In genomic region chr14:30928462-30928861, GRCh38 we compare ENCODE assay signal across 19 cellular contexts. TPM values are rescaled to one million over a fixed set of nuclear protein-coding genes. Genes with fewer than 3 reads are reported as not detected.
DNase-seq lines count a peak whose midpoint lies in the region; ATAC-seq and TF ChIP-seq lines count a peak whose summit lies in the region.
"Had no signal": no experiment of that assay in that cellular context is flagged by ENCODE, and none has a peak within 500 bp of the region (broad histone marks: within the 10 kb centered on the region; RNA-seq: fewer than 3 reads in every experiment).

No MANE protein-coding gene starts in this region.

- TF ChIP-seq CTCF in activated CD8-positive, alpha-beta T cell treated with anti-CD3 and anti-CD28 coated beads for 36 hours (IDR thresholded peaks at IDR 0.05), result no peak
- TF ChIP-seq CTCF in nephron progenitor cell (IDR thresholded peaks at IDR 0.05), result no peak
- TF ChIP-seq CTCF in tibial artery (IDR thresholded peaks at IDR 0.05), result no peak
- no peak for TF ChIP-seq CTCF in ascending aorta (IDR thresholded peaks at IDR 0.05)

- intact Hi-C loops in activated CD8-positive, alpha-beta T cell treated with anti-CD3 and anti-CD28 coated beads for 36 hours (cut with micrococcal nuclease), result no loop called here
- intact Hi-C loops in tibial artery (cut with DNase I; ENCODE audit: low total_unique reads), result no loop called here
- intact Hi-C loops in ascending aorta (cut with DNase I), result no loop called here

- H3K27ac Mint-ChIP-seq in activated CD8-positive, alpha-beta T cell treated with anti-CD3 and anti-CD28 coated beads for 36 hours, result no peak overlapping the region
- no peak overlapping the region for H3K27ac Mint-ChIP-seq in activated CD8-positive, alpha-beta T cell treated with anti-CD3 and anti-CD28 coated beads, Interleukin-2, amount 10 ng/mL, durations not matched to agents 7 days and 5 days
- no peak overlapping the region for H3K27ac Mint-ChIP-seq in activated T-helper 17 cell treated with anti-CD3 and anti-CD28 coated beads, Interleukin-2, amount 50 U/mL, for 72 hours
- no peak overlapping the region for H3K27ac Mint-ChIP-seq in stimulated activated effector memory CD8-positive, alpha-beta T cell treated with anti-CD3 and anti-CD28 coated beads, Interleukin-12 subunit alpha, Interleukin-12 subunit beta, amount 100 ng/mL, for 72 hours
- no peak overlapping the region for H3K27ac Mint-ChIP-seq in nephron progenitor cell

- no peak overlapping the region for H3K4me3 ChIP-seq in tibial artery
- H3K4me3 ChIP-seq in ascending aorta, result no peak overlapping the region
- H3K4me3 ChIP-seq: BLaER1 treated with 17β-estradiol and CSF1 and Interleukin-3, amounts not matched to agents 10 nM and 100 nM; left lung; transverse colon had no signal

- H3K4me1 Mint-ChIP-seq in activated CD8-positive, alpha-beta T cell treated with anti-CD3 and anti-CD28 coated beads for 36 hours (ENCODE audit: low read depth), result peaks cover 15% of the 10 kb centered on the region
- H3K4me1 Mint-ChIP-seq in activated CD8-positive, alpha-beta T cell treated with anti-CD3 and anti-CD28 coated beads, Interleukin-2, amount 10 ng/mL, durations not matched to agents 7 days and 5 days (ENCODE audit: low read depth), result peaks cover 12% of the 10 kb centered on the region
- H3K4me1 Mint-ChIP-seq in activated T-helper 17 cell treated with anti-CD3 and anti-CD28 coated beads, Interleukin-2, amount 50 U/mL, for 72 hours, result peaks cover 11% of the 10 kb centered on the region
- peaks cover 7% of the 10 kb centered on the region for H3K4me1 Mint-ChIP-seq in stimulated activated effector memory CD8-positive, alpha-beta T cell treated with anti-CD3 and anti-CD28 coated beads, Interleukin-12 subunit alpha, Interleukin-12 subunit beta, amount 100 ng/mL, for 72 hours
- H3K4me1 Mint-ChIP-seq in nephron progenitor cell, result no peaks in the 10 kb centered on the region

- peak; percentile 47 for ATAC-seq in activated CD8-positive, alpha-beta T cell treated with anti-CD3 and anti-CD28 coated beads for 36 hours
- ATAC-seq in activated CD8-positive, alpha-beta T cell treated with anti-CD3 and anti-CD28 coated beads, Interleukin-2, amount 10 ng/mL, durations not matched to agents 7 days and 5 days, result no peak
- ATAC-seq in HG02938 (IDR thresholded peaks at IDR 0.05; ENCODE audit: unreplicated experiment), result peak; percentile 54
- ATAC-seq in activated T-helper 17 cell treated with anti-CD3 and anti-CD28 coated beads, Interleukin-2, amount 50 U/mL, for 72 hours (replicated peaks), result peak; percentile 63
- ATAC-seq in stimulated activated effector memory CD8-positive, alpha-beta T cell treated with anti-CD3 and anti-CD28 coated beads, Interleukin-12 subunit alpha, Interleukin-12 subunit beta, amount 100 ng/mL, for 72 hours, result peak; percentile 83
- ATAC-seq: left lung had no signal

- DNase-seq in activated CD8-positive, alpha-beta T cell treated with anti-CD3 and anti-CD28 coated beads for 36 hours, result peak; percentile 33
- no peak for DNase-seq in activated CD8-positive, alpha-beta T cell treated with anti-CD3 and anti-CD28 coated beads, Interleukin-2, amount 10 ng/mL, durations not matched to agents 7 days and 5 days
- DNase-seq in stimulated activated effector memory CD8-positive, alpha-beta T cell treated with anti-CD3 and anti-CD28 coated beads, Interleukin-12 subunit alpha, Interleukin-12 subunit beta, amount 100 ng/mL, for 72 hours (ENCODE audit: low spot score in 2 of 2), result no peak
- DNase-seq in nephron progenitor cell (no peak), tibial artery (no peak), ascending aorta (ENCODE audit: low spot score in 2 of 2) (no peak)
- DNase-seq: 8988T; activated CD4-positive, alpha-beta T cell treated with anti-CD3 and anti-CD28 coated beads, Interleukin-2, amount 50 U/mL, for 4 hours; amygdala; DMS153; foreskin melanocyte; H9; left lung; NCI-H2081; NCI-H69; transverse colon had no signal

- H3K9me3 Mint-ChIP-seq in activated CD8-positive, alpha-beta T cell treated with anti-CD3 and anti-CD28 coated beads for 36 hours, result no peaks in the 10 kb centered on the region
- H3K9me3 Mint-ChIP-seq in activated CD8-positive, alpha-beta T cell treated with anti-CD3 and anti-CD28 coated beads, Interleukin-2, amount 10 ng/mL, durations not matched to agents 7 days and 5 days (ENCODE audit: insufficient read depth), result no peaks in the 10 kb centered on the region
- no peaks in the 10 kb centered on the region for H3K9me3 Mint-ChIP-seq in activated T-helper 17 cell treated with anti-CD3 and anti-CD28 coated beads, Interleukin-2, amount 50 U/mL, for 72 hours
- no peaks in the 10 kb centered on the region for H3K9me3 Mint-ChIP-seq in stimulated activated effector memory CD8-positive, alpha-beta T cell treated with anti-CD3 and anti-CD28 coated beads, Interleukin-12 subunit alpha, Interleukin-12 subunit beta, amount 100 ng/mL, for 72 hours
- H3K9me3 Mint-ChIP-seq in nephron progenitor cell, result no peaks in the 10 kb centered on the region
- H3K9me3 Mint-ChIP-seq: H9 had no signal

- H3K9me3 ChIP-seq in tibial artery (no peaks in the 10 kb centered on the region), ascending aorta (no peaks in the 10 kb centered on the region)
- H3K9me3 ChIP-seq: BLaER1 treated with 17β-estradiol and CSF1 and Interleukin-3, amounts not matched to agents 10 nM and 100 nM; left lung; transverse colon had no signal

- no peak overlapping the region for H3K4me3 Mint-ChIP-seq in activated CD8-positive, alpha-beta T cell treated with anti-CD3 and anti-CD28 coated beads for 36 hours
- no peak overlapping the region for H3K4me3 Mint-ChIP-seq in activated CD8-positive, alpha-beta T cell treated with anti-CD3 and anti-CD28 coated beads, Interleukin-2, amount 10 ng/mL, durations not matched to agents 7 days and 5 days
- H3K4me3 Mint-ChIP-seq in activated T-helper 17 cell treated with anti-CD3 and anti-CD28 coated beads, Interleukin-2, amount 50 U/mL, for 72 hours, result no peak overlapping the region
- no peak overlapping the region for H3K4me3 Mint-ChIP-seq in stimulated activated effector memory CD8-positive, alpha-beta T cell treated with anti-CD3 and anti-CD28 coated beads, Interleukin-12 subunit alpha, Interleukin-12 subunit beta, amount 100 ng/mL, for 72 hours
- no peak overlapping the region for H3K4me3 Mint-ChIP-seq in nephron progenitor cell
- H3K4me3 Mint-ChIP-seq: H9 had no signal

- H3K27me3 Mint-ChIP-seq in activated CD8-positive, alpha-beta T cell treated with anti-CD3 and anti-CD28 coated beads for 36 hours, result no peaks in the 10 kb centered on the region
- no peaks in the 10 kb centered on the region for H3K27me3 Mint-ChIP-seq in activated CD8-positive, alpha-beta T cell treated with anti-CD3 and anti-CD28 coated beads, Interleukin-2, amount 10 ng/mL, durations not matched to agents 7 days and 5 days (ENCODE audit: low read depth)
- no peaks in the 10 kb centered on the region for H3K27me3 Mint-ChIP-seq in activated T-helper 17 cell treated with anti-CD3 and anti-CD28 coated beads, Interleukin-2, amount 50 U/mL, for 72 hours
- no peaks in the 10 kb centered on the region for H3K27me3 Mint-ChIP-seq in nephron progenitor cell (ENCODE audit: low read depth, poor library complexity)

- no peaks in the 10 kb centered on the region for H3K27me3 ChIP-seq in tibial artery
- no peaks in the 10 kb centered on the region for H3K27me3 ChIP-seq in ascending aorta
- H3K27me3 ChIP-seq: BLaER1 treated with 17β-estradiol and CSF1 and Interleukin-3, amounts not matched to agents 10 nM and 100 nM; left lung; transverse colon had no signal

- H3K27ac ChIP-seq in tibial artery (no peak overlapping the region), ascending aorta (no peak overlapping the region)
- H3K27ac ChIP-seq: BLaER1 treated with 17β-estradiol and CSF1 and Interleukin-3, amounts not matched to agents 10 nM and 100 nM; left lung; transverse colon had no signal

- peaks cover 0 to 13% (median 0%) of the 10 kb centered on the region in 4 donors for H3K4me1 ChIP-seq in tibial artery
- no peaks in the 10 kb centered on the region for H3K4me1 ChIP-seq in ascending aorta
- H3K4me1 ChIP-seq: left lung had no signal

- CTCF ChIA-PET in activated CD8-positive, alpha-beta T cell treated with anti-CD3 and anti-CD28 coated beads for 36 hours (lab: Charles Lee), result no interaction called here
- CTCF ChIA-PET in activated CD8-positive, alpha-beta T cell treated with anti-CD3 and anti-CD28 coated beads, Interleukin-2, amount 10 ng/mL, durations not matched to agents 7 days and 5 days (lab: Charles Lee), result no interaction called here

- H3K36me3 ChIP-seq in tibial artery, result peaks cover 0 to 5% (median 5%) of the 10 kb centered on the region in 3 donors
- H3K36me3 ChIP-seq in ascending aorta, result peaks cover 5 to 6% of the 10 kb centered on the region in 2 donors

- peaks cover 3% of the 10 kb centered on the region for H3K36me3 Mint-ChIP-seq in activated CD8-positive, alpha-beta T cell treated with anti-CD3 and anti-CD28 coated beads for 36 hours (ENCODE audit: low read depth)
- peaks cover 5% of the 10 kb centered on the region for H3K36me3 Mint-ChIP-seq in activated CD8-positive, alpha-beta T cell treated with anti-CD3 and anti-CD28 coated beads, Interleukin-2, amount 10 ng/mL, durations not matched to agents 7 days and 5 days (ENCODE audit: low read depth)
- H3K36me3 Mint-ChIP-seq in activated T-helper 17 cell treated with anti-CD3 and anti-CD28 coated beads, Interleukin-2, amount 50 U/mL, for 72 hours (ENCODE audit: low read depth), result peaks cover 64% of the 10 kb centered on the region
- H3K36me3 Mint-ChIP-seq in stimulated activated effector memory CD8-positive, alpha-beta T cell treated with anti-CD3 and anti-CD28 coated beads, Interleukin-12 subunit alpha, Interleukin-12 subunit beta, amount 100 ng/mL, for 72 hours, result peaks cover 55% of the 10 kb centered on the region
- H3K36me3 Mint-ChIP-seq in nephron progenitor cell (ENCODE audit: low read depth), result peaks cover 6% of the 10 kb centered on the region

- POLR2A ChIA-PET in activated CD8-positive, alpha-beta T cell treated with anti-CD3 and anti-CD28 coated beads for 36 hours (lab: Charles Lee), result no interaction called here
- POLR2A ChIA-PET in activated CD8-positive, alpha-beta T cell treated with anti-CD3 and anti-CD28 coated beads, Interleukin-2, amount 10 ng/mL, durations not matched to agents 7 days and 5 days (lab: Charles Lee), result no interaction called here

RNA-seq across cellular contexts. Expression of gene COCH, which starts 54.1 kb away (rescaled TPM):
- total RNA-seq in activated CD8-positive, alpha-beta T cell treated with anti-CD3 and anti-CD28 coated beads for 36 hours, result 1 to 10 TPM; 5.8 TPM
- total RNA-seq in activated CD8-positive, alpha-beta T cell treated with anti-CD3 and anti-CD28 coated beads, Interleukin-2, amount 10 ng/mL, durations not matched to agents 7 days and 5 days, result 1 to 10 TPM; 2.3 TPM
- under 1 TPM; 0.58 to 0.71 TPM for total RNA-seq in activated T-helper 17 cell treated with anti-CD3 and anti-CD28 coated beads, Interleukin-2, amount 50 U/mL, for 72 hours
- 0.11 TPM for total RNA-seq in ascending aorta
